ENCODE assay signal across 1 cellular context in the genomic region with DNA sequence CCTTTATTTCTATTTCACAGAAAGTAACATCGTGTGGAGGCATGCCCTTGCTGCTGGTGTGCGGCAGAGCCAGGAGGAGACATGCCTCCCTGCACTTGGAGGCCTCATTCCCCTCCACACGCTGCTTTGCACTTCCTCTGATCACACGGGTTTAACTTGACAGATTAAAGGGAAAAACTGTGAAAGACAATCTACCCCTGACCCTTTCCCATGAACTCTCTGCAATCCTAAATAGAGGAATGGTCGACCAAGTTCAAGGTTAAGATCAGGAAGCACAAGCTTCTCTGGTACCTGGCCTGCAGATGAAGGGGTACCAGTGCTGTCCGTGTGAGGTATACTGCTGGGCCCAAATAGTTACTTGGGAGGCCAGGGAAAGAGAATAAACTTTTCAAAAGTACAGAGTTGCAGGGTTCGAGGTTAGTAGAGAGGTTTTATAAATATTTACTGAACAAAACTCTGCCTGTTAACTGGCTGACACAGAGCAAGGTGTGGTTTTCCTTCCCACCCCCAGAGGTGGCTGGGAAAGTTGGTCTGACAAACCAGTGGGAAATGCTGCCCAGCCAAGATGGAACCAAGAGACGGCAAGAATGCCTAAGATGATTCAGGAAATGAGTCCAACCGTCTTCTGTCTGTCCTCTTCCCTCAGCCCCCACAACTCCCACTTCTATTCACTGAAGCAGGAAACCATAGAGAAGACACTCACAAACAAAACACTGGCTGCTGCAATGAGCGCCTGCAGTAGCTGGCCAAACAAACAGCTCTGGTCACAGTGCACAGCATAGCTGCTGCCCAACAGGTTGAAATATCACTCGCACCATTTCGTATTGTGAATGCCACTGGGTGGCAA.
TF ChIP-seq lines count a peak whose summit lies in the region.

No MANE protein-coding gene starts in this region.

TF ChIP-seq in HepG2, 621 proteins besides CTCF, POLR2A, EP300 and RAD21 (continued from another document and continues in another):
- TF ChIP-seq, protein P1, sequence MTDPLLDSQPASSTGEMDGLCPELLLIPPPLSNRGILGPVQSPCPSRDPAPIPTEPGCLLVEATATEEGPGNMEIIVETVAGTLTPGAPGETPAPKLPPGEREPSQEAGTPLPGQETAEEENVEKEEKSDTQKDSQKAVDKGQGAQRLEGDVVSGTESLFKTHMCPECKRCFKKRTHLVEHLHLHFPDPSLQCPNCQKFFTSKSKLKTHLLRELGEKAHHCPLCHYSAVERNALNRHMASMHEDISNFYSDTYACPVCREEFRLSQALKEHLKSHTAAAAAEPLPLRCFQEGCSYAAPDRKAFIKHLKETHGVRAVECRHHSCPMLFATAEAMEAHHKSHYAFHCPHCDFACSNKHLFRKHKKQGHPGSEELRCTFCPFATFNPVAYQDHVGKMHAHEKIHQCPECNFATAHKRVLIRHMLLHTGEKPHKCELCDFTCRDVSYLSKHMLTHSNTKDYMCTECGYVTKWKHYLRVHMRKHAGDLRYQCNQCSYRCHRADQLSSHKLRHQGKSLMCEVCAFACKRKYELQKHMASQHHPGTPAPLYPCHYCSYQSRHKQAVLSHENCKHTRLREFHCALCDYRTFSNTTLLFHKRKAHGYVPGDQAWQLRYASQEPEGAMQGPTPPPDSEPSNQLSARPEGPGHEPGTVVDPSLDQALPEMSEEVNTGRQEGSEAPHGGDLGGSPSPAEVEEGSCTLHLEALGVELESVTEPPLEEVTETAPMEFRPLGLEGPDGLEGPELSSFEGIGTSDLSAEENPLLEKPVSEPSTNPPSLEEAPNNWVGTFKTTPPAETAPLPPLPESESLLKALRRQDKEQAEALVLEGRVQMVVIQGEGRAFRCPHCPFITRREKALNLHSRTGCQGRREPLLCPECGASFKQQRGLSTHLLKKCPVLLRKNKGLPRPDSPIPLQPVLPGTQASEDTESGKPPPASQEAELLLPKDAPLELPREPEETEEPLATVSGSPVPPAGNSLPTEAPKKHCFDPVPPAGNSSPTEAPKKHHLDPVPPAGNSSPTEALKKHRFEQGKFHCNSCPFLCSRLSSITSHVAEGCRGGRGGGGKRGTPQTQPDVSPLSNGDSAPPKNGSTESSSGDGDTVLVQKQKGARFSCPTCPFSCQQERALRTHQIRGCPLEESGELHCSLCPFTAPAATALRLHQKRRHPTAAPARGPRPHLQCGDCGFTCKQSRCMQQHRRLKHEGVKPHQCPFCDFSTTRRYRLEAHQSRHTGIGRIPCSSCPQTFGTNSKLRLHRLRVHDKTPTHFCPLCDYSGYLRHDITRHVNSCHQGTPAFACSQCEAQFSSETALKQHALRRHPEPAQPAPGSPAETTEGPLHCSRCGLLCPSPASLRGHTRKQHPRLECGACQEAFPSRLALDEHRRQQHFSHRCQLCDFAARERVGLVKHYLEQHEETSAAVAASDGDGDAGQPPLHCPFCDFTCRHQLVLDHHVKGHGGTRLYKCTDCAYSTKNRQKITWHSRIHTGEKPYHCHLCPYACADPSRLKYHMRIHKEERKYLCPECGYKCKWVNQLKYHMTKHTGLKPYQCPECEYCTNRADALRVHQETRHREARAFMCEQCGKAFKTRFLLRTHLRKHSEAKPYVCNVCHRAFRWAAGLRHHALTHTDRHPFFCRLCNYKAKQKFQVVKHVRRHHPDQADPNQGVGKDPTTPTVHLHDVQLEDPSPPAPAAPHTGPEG (CRISPR knock-in tag; IDR thresholded peaks at IDR 0.05), result no peak
- TF ChIP-seq ZBTB7A (CRISPR knock-in tag; IDR thresholded peaks at IDR 0.05) (no peak), PAWR (CRISPR knock-in tag; IDR thresholded peaks at IDR 0.05; ENCODE audit: borderline replicate concordance) (no peak), NR2F2 (IDR thresholded peaks at IDR 0.05; ENCODE audit: borderline replicate concordance, low read depth) (peak; percentile 66), CCAR2 (optimal IDR thresholded peaks at IDR 0.05; ENCODE audit: low read depth, low read length) (no peak), ZNF343 (CRISPR knock-in tag; IDR thresholded peaks at IDR 0.05) (no peak), ZNF501 (CRISPR knock-in tag; IDR thresholded peaks at IDR 0.05) (peak; percentile 45; the same call in 1 of the 2 replicates), HOXA7 (CRISPR knock-in tag; IDR thresholded peaks at IDR 0.05) (no peak), SIX4 (CRISPR knock-in tag; IDR thresholded peaks at IDR 0.05) (no peak), ZNF703 (CRISPR knock-in tag; IDR thresholded peaks at IDR 0.05; ENCODE audit: borderline replicate concordance) (no peak), NFYC (CRISPR knock-in tag; IDR thresholded peaks at IDR 0.05) (no peak), HNF4A (CRISPR knock-in tag; IDR thresholded peaks at IDR 0.05) (peak; percentile 50), ZNF788 (CRISPR knock-in tag; IDR thresholded peaks at IDR 0.05; ENCODE audit: borderline replicate concordance) (0 out of 2 replicates have a peak, but pooled peaks have one; percentile 34), RBM39 (IDR thresholded peaks at IDR 0.05; ENCODE audit: low read depth, low read length, poor library complexity, severe bottlenecking) (no peak), SMYD3 (CRISPR knock-in tag; IDR thresholded peaks at IDR 0.05) (no peak), MTA3 (CRISPR knock-in tag; IDR thresholded peaks at IDR 0.05) (no peak), ZC3H4 (CRISPR knock-in tag; IDR thresholded peaks at IDR 0.05; ENCODE audit: borderline replicate concordance) (no peak), RAD51 (IDR thresholded peaks at IDR 0.05; ENCODE audit: borderline replicate concordance) (no peak), ZNF577 (CRISPR knock-in tag; IDR thresholded peaks at IDR 0.05; ENCODE audit: borderline replicate concordance, low read depth) (no peak), HOXA9 (CRISPR knock-in tag; IDR thresholded peaks at IDR 0.05; ENCODE audit: borderline replicate concordance) (no peak), CHD4 (IDR thresholded peaks at IDR 0.05; ENCODE audit: borderline replicate concordance, low read length) (no peak), FOSL2 (CRISPR knock-in tag; IDR thresholded peaks at IDR 0.05) (no peak), ZNF772 (CRISPR knock-in tag; IDR thresholded peaks at IDR 0.05) (no peak), ZBTB21 (CRISPR knock-in tag; IDR thresholded peaks at IDR 0.05) (no peak), SMARCC2 (IDR thresholded peaks at IDR 0.05) (no peak), ZNF326 (CRISPR knock-in tag; IDR thresholded peaks at IDR 0.05; ENCODE audit: borderline replicate concordance) (no peak), GZF1 (CRISPR knock-in tag; IDR thresholded peaks at IDR 0.05) (no peak), ZNF10 (CRISPR knock-in tag; IDR thresholded peaks at IDR 0.05; ENCODE audit: borderline replicate concordance, low read depth) (no peak), SRY (CRISPR knock-in tag; IDR thresholded peaks at IDR 0.05) (no peak), PAX8 (CRISPR knock-in tag; IDR thresholded peaks at IDR 0.05; ENCODE audit: borderline replicate concordance) (no peak), ONECUT2 (CRISPR knock-in tag; IDR thresholded peaks at IDR 0.05) (no peak), REL (CRISPR knock-in tag; conservative IDR thresholded peaks at IDR 0.05) (no peak), FOXA3 (CRISPR knock-in tag; IDR thresholded peaks at IDR 0.05) (no peak), KLF13 (CRISPR knock-in tag; IDR thresholded peaks at IDR 0.05) (no peak), ZSCAN25 (CRISPR knock-in tag; IDR thresholded peaks at IDR 0.05) (no peak), SOX13 (IDR thresholded peaks at IDR 0.05) (no peak), SOX13 (CRISPR knock-in tag; conservative IDR thresholded peaks at IDR 0.05 in 1 of 2, IDR thresholded peaks at IDR 0.05 in 1 of 2) (peak in 1 of 2 experiments; percentile 22; a peak in 1 of 4 replicates), ZNF543 (CRISPR knock-in tag; IDR thresholded peaks at IDR 0.05) (no peak), KAT8 (CRISPR knock-in tag; IDR thresholded peaks at IDR 0.05) (no peak), KMT2B (CRISPR knock-in tag; IDR thresholded peaks at IDR 0.05) (no peak), MIXL1 (CRISPR knock-in tag; IDR thresholded peaks at IDR 0.05) (peak; percentile 37; the same call in 1 of the 2 replicates), SPEN (CRISPR knock-in tag; IDR thresholded peaks at IDR 0.05; ENCODE audit: low read depth) (peak; percentile 56; the same call in 1 of the 2 replicates), FOXP1 (IDR thresholded peaks at IDR 0.05) (no peak), FOXP1 (CRISPR knock-in tag; IDR thresholded peaks at IDR 0.05) (0 out of 2 replicates have a peak, but pooled peaks have one; percentile 11)
- TF ChIP-seq, protein P2, sequence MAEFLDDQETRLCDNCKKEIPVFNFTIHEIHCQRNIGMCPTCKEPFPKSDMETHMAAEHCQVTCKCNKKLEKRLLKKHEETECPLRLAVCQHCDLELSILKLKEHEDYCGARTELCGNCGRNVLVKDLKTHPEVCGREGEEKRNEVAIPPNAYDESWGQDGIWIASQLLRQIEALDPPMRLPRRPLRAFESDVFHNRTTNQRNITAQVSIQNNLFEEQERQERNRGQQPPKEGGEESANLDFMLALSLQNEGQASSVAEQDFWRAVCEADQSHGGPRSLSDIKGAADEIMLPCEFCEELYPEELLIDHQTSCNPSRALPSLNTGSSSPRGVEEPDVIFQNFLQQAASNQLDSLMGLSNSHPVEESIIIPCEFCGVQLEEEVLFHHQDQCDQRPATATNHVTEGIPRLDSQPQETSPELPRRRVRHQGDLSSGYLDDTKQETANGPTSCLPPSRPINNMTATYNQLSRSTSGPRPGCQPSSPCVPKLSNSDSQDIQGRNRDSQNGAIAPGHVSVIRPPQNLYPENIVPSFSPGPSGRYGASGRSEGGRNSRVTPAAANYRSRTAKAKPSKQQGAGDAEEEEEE (CRISPR knock-in tag; IDR thresholded peaks at IDR 0.05; ENCODE audit: borderline replicate concordance), result no peak
- TF ChIP-seq, protein P3, sequence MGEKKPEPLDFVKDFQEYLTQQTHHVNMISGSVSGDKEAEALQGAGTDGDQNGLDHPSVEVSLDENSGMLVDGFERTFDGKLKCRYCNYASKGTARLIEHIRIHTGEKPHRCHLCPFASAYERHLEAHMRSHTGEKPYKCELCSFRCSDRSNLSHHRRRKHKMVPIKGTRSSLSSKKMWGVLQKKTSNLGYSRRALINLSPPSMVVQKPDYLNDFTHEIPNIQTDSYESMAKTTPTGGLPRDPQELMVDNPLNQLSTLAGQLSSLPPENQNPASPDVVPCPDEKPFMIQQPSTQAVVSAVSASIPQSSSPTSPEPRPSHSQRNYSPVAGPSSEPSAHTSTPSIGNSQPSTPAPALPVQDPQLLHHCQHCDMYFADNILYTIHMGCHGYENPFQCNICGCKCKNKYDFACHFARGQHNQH (CRISPR knock-in tag; IDR thresholded peaks at IDR 0.05), result no peak
- TF ChIP-seq, protein P4, sequence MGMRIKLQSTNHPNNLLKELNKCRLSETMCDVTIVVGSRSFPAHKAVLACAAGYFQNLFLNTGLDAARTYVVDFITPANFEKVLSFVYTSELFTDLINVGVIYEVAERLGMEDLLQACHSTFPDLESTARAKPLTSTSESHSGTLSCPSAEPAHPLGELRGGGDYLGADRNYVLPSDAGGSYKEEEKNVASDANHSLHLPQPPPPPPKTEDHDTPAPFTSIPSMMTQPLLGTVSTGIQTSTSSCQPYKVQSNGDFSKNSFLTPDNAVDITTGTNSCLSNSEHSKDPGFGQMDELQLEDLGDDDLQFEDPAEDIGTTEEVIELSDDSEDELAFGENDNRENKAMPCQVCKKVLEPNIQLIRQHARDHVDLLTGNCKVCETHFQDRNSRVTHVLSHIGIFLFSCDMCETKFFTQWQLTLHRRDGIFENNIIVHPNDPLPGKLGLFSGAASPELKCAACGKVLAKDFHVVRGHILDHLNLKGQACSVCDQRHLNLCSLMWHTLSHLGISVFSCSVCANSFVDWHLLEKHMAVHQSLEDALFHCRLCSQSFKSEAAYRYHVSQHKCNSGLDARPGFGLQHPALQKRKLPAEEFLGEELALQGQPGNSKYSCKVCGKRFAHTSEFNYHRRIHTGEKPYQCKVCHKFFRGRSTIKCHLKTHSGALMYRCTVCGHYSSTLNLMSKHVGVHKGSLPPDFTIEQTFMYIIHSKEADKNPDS (CRISPR knock-in tag; IDR thresholded peaks at IDR 0.05), result 0 out of 2 replicates have a peak, but pooled peaks have one; percentile 47
- TF ChIP-seq, protein P5, sequence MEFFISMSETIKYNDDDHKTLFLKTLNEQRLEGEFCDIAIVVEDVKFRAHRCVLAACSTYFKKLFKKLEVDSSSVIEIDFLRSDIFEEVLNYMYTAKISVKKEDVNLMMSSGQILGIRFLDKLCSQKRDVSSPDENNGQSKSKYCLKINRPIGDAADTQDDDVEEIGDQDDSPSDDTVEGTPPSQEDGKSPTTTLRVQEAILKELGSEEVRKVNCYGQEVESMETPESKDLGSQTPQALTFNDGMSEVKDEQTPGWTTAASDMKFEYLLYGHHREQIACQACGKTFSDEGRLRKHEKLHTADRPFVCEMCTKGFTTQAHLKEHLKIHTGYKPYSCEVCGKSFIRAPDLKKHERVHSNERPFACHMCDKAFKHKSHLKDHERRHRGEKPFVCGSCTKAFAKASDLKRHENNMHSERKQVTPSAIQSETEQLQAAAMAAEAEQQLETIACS (CRISPR knock-in tag; IDR thresholded peaks at IDR 0.05), result no peak
- TF ChIP-seq, protein P6, sequence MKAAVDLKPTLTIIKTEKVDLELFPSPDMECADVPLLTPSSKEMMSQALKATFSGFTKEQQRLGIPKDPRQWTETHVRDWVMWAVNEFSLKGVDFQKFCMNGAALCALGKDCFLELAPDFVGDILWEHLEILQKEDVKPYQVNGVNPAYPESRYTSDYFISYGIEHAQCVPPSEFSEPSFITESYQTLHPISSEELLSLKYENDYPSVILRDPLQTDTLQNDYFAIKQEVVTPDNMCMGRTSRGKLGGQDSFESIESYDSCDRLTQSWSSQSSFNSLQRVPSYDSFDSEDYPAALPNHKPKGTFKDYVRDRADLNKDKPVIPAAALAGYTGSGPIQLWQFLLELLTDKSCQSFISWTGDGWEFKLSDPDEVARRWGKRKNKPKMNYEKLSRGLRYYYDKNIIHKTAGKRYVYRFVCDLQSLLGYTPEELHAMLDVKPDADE (CRISPR knock-in tag; IDR thresholded peaks at IDR 0.05), result no peak
- TF ChIP-seq, protein P7, sequence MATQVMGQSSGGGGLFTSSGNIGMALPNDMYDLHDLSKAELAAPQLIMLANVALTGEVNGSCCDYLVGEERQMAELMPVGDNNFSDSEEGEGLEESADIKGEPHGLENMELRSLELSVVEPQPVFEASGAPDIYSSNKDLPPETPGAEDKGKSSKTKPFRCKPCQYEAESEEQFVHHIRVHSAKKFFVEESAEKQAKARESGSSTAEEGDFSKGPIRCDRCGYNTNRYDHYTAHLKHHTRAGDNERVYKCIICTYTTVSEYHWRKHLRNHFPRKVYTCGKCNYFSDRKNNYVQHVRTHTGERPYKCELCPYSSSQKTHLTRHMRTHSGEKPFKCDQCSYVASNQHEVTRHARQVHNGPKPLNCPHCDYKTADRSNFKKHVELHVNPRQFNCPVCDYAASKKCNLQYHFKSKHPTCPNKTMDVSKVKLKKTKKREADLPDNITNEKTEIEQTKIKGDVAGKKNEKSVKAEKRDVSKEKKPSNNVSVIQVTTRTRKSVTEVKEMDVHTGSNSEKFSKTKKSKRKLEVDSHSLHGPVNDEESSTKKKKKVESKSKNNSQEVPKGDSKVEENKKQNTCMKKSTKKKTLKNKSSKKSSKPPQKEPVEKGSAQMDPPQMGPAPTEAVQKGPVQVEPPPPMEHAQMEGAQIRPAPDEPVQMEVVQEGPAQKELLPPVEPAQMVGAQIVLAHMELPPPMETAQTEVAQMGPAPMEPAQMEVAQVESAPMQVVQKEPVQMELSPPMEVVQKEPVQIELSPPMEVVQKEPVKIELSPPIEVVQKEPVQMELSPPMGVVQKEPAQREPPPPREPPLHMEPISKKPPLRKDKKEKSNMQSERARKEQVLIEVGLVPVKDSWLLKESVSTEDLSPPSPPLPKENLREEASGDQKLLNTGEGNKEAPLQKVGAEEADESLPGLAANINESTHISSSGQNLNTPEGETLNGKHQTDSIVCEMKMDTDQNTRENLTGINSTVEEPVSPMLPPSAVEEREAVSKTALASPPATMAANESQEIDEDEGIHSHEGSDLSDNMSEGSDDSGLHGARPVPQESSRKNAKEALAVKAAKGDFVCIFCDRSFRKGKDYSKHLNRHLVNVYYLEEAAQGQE (IDR thresholded peaks at IDR 0.05; ENCODE audit: borderline replicate concordance in 1 of 2, low read depth in 1 of 2, low read length in 2 of 2), result 0 out of 4 replicates have a peak, but pooled peaks of 1 of the 2 experiments have one; percentile 30
